Comparison of ENCODE assay signal across 18 cellular contexts in the genomic region with DNA sequence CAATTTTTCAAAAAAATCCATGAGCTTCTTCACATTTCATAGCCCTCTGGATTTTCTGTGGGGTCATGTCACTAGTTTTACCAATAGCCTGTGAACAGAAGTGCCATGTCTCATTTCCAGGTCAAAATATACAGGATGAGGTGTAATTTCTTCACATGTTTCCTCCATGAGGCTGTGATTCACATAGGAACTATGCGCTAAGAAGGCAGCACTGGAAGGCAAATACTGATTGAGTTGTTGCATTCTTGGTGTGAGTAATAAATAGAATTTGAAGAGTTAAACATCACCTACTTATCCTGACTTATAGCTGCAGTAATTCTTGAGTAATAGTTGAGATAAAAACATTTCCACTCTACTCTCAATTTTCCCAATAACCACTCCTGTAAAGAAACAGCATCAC.
DNase-seq lines count a peak whose midpoint lies in the region; ATAC-seq and TF ChIP-seq lines count a peak whose summit lies in the region.
"Had no signal": no experiment of that assay in that cellular context is flagged by ENCODE, and none has a peak within 500 bp of the region (broad histone marks: within the 10 kb centered on the region; RNA-seq: fewer than 3 reads in every experiment).

No MANE protein-coding gene starts in this region.

- in situ Hi-C loops in mammary epithelial cell (cut with MboI; ENCODE audit: low sequenced_read_pairs in 2 of 2): no loop called here

- CTCF ChIA-PET in AG04449 (lab: Yijun Ruan, JAX) (no interaction called here), mammary epithelial cell (lab: Charles Lee; ENCODE audit: low non-redundant PET) (no interaction called here)

- H3K79me2 ChIP-seq in mammary epithelial cell (ENCODE audit: insufficient read depth, low read length): no peaks in the 10 kb centered on the region
- H3K79me2 ChIP-seq: hepatocyte, parathyroid adenoma had no signal

- dilution Hi-C loops in mammary epithelial cell (cut with HindIII; ENCODE audit: low sequenced_read_pairs): no loop called here

- POLR2A ChIA-PET in AG04449 (lab: Yijun Ruan, JAX): no interaction called here

- 13% methylated on average over 1 of the region's 1 CpG for WGBS in mammary epithelial cell (ENCODE audit: low coverage, missing lambda C conversion rate)

- H3K27ac ChIP-seq in mammary epithelial cell (ENCODE audit: insufficient read depth, low read depth, low read length): peak overlapping the region; percentile 78
- H3K27ac ChIP-seq: cardiac muscle cell, hepatocyte, parathyroid adenoma had no signal

- peak overlapping the region; percentile 47 for H3K4me2 ChIP-seq in mammary epithelial cell (ENCODE audit: insufficient read depth, low read depth, low read length)
- H3K4me2 ChIP-seq: hepatocyte had no signal

- H3K36me3 ChIP-seq in mammary epithelial cell (ENCODE audit: insufficient read depth, low read length): no peaks in the 10 kb centered on the region
- H3K36me3 ChIP-seq: cardiac muscle cell had no signal

- no peak overlapping the region for H2AFZ ChIP-seq in mammary epithelial cell (ENCODE audit: low read depth, low read length)
- H2AFZ ChIP-seq: hepatocyte, parathyroid adenoma had no signal

- H3K27me3 ChIP-seq in mammary epithelial cell (ENCODE audit: insufficient read depth, low read length): no peaks in the 10 kb centered on the region
- H3K27me3 ChIP-seq: cardiac muscle cell, hepatocyte had no signal

- no peak for ATAC-seq in HG03196 (IDR thresholded peaks at IDR 0.05; ENCODE audit: unreplicated experiment)
- ATAC-seq in HG03139 (IDR thresholded peaks at IDR 0.05; ENCODE audit: unreplicated experiment): no peak
- ATAC-seq: effector memory CD8-positive, alpha-beta T cell; left lobe of liver; T-helper 17 cell had no signal

- H3K4me3 ChIP-seq in AG04449 (ENCODE audit: low read depth, low read length) (no peak overlapping the region), mammary epithelial cell (replicated peaks in 1 of 3; ENCODE audit: insufficient read depth in 1 of 3, low read depth in 2 of 3, low read length in 3 of 3) (no peak overlapping the region)
- H3K4me3 ChIP-seq: cardiac muscle cell, hepatocyte had no signal

- BruUV-seq in mammary epithelial cell (replicated peaks; lab: Mats Ljungman, UMichigan): no TSS peak

- H3K4me1 ChIP-seq in mammary epithelial cell (ENCODE audit: insufficient read depth, low read length): peaks cover 28% of the 10 kb centered on the region
- H3K4me1 ChIP-seq: parathyroid adenoma had no signal

- peaks cover 3% of the 10 kb centered on the region for H3K9me3 ChIP-seq in mammary epithelial cell (replicated peaks; ENCODE audit: insufficient read depth, low read length)

- intact Hi-C loops in mammary epithelial cell (cut with micrococcal nuclease): loop anchor here (2.0 to 5.0 kb wide), 3 partner anchors 129 to 429 kb away; no protein-coding TSS in a partner anchor

- peak; percentile 9 for DNase-seq in AG04449 (ENCODE audit: low read depth, low spot score)
- peak; percentile 95 for DNase-seq in HS-5 (ENCODE audit: low read depth)
- DNase-seq in mammary epithelial cell: peak; percentile 92
- peak; percentile 96 for DNase-seq in iris pigment epithelial cell (ENCODE audit: low read depth)
- no peak for DNase-seq in epidermal melanocyte (ENCODE audit: insufficient read length, low spot score)
- DNase-seq in NCI-H748 (lab: John Stamatoyannopoulos, UW; ENCODE audit: unreplicated experiment): no peak
- DNase-seq: activated CD4-positive, alpha-beta T cell treated with anti-CD3 and anti-CD28 coated beads for 1 hour; activated naive CD4-positive, alpha-beta T cell treated with Interleukin-2 at 50 U/mL for 16 hours; effector memory CD8-positive, alpha-beta T cell; NCI-H2081 treated with DMSO at 0.1 percent for 48 hours; NCI-H748 treated with DMSO at 0.1 percent for 48 hours; T-helper 17 cell had no signal

- H4K20me1 ChIP-seq in mammary epithelial cell (ENCODE audit: insufficient read depth, low read length): no peaks in the 10 kb centered on the region

- no peak for TF ChIP-seq CTCF in AG04449 (IDR thresholded peaks at IDR 0.05; ENCODE audit: insufficient read depth, low read length, missing control alignments)
- TF ChIP-seq CTCF in mammary epithelial cell (conservative IDR thresholded peaks at IDR 0.05 in 1 of 2, IDR thresholded peaks at IDR 0.05 in 1 of 2; ENCODE audit: extremely low read depth in 1 of 2, insufficient read depth in 1 of 2, low read depth in 1 of 2, low read length in 2 of 2): no peak

- no peak overlapping the region for H3K9ac ChIP-seq in mammary epithelial cell (ENCODE audit: insufficient read depth, low read length)
- H3K9ac ChIP-seq: parathyroid adenoma had no signal

Comparison
In these comparisons a context has a peak if more than half of its experiments do, and no peak if none do; other contexts are left out.
1. DNase-seq: peak in AG04449 (single experiment), HS-5 (single experiment), mammary epithelial cell (single experiment) and iris pigment epithelial cell (single experiment); none in epidermal melanocyte (single experiment) and NCI-H748 (single experiment).